Comparison of ENCODE assay signal across 23 cellular contexts in genomic region chr6:90065173-90065572, GRCh38.
"Had no signal": no experiment of that assay in that cellular context is flagged by ENCODE, and none has a peak within 500 bp of the region (broad histone marks: within the 10 kb centered on the region; RNA-seq: fewer than 3 reads in every experiment).

No MANE protein-coding gene starts in this region.

- H3K4me2 ChIP-seq: neural progenitor cell, smooth muscle cell had no signal

- FAIRE-seq: astrocyte, keratinocyte, urothelium cell line had no signal

- H3K9me3 ChIP-seq: sigmoid colon, transverse colon had no signal

- H3K36me3 ChIP-seq: neural progenitor cell, sigmoid colon, transverse colon had no signal

- H2AFZ ChIP-seq: neural progenitor cell had no signal

- ATAC-seq: activated CD4-positive, CD25-positive, alpha-beta regulatory T cell treated with anti-CD3 and anti-CD28 coated beads, Interleukin-2, amount 50 U/mL, for 24 hours; left lobe of liver; naive thymus-derived CD4-positive, alpha-beta T cell; stimulated activated memory B cell treated with anti-CD40 and anti-IgM and Interleukin-4, amounts not matched to agents 10 μg/mL and 1 μg/mL and 100 μg/mL, for 72 hours had no signal

- H3K4me3 ChIP-seq: lung, neural progenitor cell, sigmoid colon, smooth muscle cell, transverse colon had no signal

- H3K27ac ChIP-seq: neural progenitor cell, sigmoid colon, transverse colon, VCaP had no signal

- H3K9ac ChIP-seq: neural progenitor cell had no signal

- H3K27me3 ChIP-seq: neural progenitor cell, sigmoid colon, transverse colon had no signal

- H3K4me1 ChIP-seq: neural progenitor cell, sigmoid colon, transverse colon had no signal

- DNase-seq: activated CD4-positive, alpha-beta T cell treated with anti-CD3 and anti-CD28 coated beads, Interleukin-2, amount 10 ng/mL, durations not matched to agents 7 days and 5 days; activated naive CD4-positive, alpha-beta T cell treated with anti-CD3 and anti-CD28 coated beads, Interleukin-2, amount 10 ng/mL, durations not matched to agents 7 days and 5 days; activated T-cell treated with anti-CD3 and anti-CD28 coated beads, Interleukin-2, amount 50 U/mL, for 1 hour; central memory CD4-positive, alpha-beta T cell; dermis blood vessel endothelial cell; effector CD8-positive, alpha-beta T cell; erythroblast; naive thymus-derived CD4-positive, alpha-beta T cell; posterior cingulate gyrus; sigmoid colon; stimulated activated CD4-positive, alpha-beta T cell treated with anti-CD3 and anti-CD28 coated beads, Interleukin-15, amount 100 ng/mL, for 24 hours; T-helper 2 cell; transverse colon had no signal
